ENCODE assay signal across 18 cellular contexts in the genomic region with DNA sequence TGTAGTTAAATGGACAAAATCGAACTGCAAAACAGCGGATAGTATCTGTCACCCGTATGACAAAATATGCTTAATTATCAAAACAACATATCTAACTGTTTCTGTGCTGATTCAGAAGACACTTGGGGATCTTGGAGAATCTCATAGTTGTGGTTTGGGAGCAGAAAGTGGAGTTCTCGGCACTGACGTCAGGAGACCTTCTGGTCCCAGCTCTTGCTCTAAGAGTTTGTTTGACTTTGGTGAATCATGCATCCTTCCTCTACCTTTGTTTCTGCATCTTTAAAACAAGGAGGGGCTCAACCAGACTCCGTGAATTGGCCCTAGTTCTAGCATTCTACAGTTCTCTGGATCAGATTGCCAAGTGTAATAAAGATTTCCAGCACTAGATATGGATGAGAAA. TPM values are rescaled to one million over a fixed set of nuclear protein-coding genes. Genes with fewer than 3 reads are reported as not detected.
DNase-seq lines count a peak whose midpoint lies in the region; ATAC-seq and TF ChIP-seq lines count a peak whose summit lies in the region.
"Had no signal": no experiment of that assay in that cellular context is flagged by ENCODE, and none has a peak within 500 bp of the region (broad histone marks: within the 10 kb centered on the region; RNA-seq: fewer than 3 reads in every experiment).

No MANE protein-coding gene starts in this region.

- no peak overlapping the region for H3K4me3 ChIP-seq in astrocyte of the spinal cord (ENCODE audit: low read depth, low read length)
- H3K4me3 ChIP-seq: BLaER1 treated with 17β-estradiol and CSF1 and Interleukin-3, amounts not matched to agents 10 nM and 100 nM; uterus had no signal

- no peak for ATAC-seq in GM18502 (IDR thresholded peaks at IDR 0.05; ENCODE audit: poor library complexity, unreplicated experiment)
- ATAC-seq: left ventricle myocardium superior had no signal

- DNase-seq in AG20443 (ENCODE audit: low spot score) (peak; percentile 71), LHCN-M2 (ENCODE audit: low read depth) (peak; percentile 29), astrocyte of the spinal cord (ENCODE audit: low read depth, low spot score) (peak; percentile 85), myocyte (ENCODE audit: low read depth) (peak; percentile 12), activated T-cell treated with anti-CD3 and anti-CD28 coated beads for 4 hours (no peak), hypothalamus (lab: John Stamatoyannopoulos, UW) (no peak)
- no peak for DNase-seq in activated CD8-positive, alpha-beta memory T cell treated with anti-CD3 and anti-CD28 coated beads for 24 hours
- DNase-seq: activated effector memory CD4-positive, alpha-beta T cell treated with anti-CD3 and anti-CD28 coated beads, Interleukin-2, amount 50 U/mL, for 16 hours; aorta; DMS153; left ventricle myocardium superior; MM.1S; NCI-H2029 treated with DMSO at 0.1 percent for 48 hours; NCI-H524; uterus had no signal

- no peak for TF ChIP-seq CTCF in astrocyte of the spinal cord (IDR thresholded peaks at IDR 0.05; ENCODE audit: low read depth, low read length)

- in situ Hi-C loops in astrocyte of the spinal cord (cut with HindIII; ENCODE audit: low sequenced_read_pairs): no loop called here

RNA-seq across cellular contexts. Expression of a gene that starts 37.0 kb away (rescaled TPM):
- not detected in 2 replicates for total RNA-seq in LHCN-M2 (2014; rRNA removed)
- not detected for polyA plus RNA-seq in LHCN-M2 (2012)
- total RNA-seq in myocyte: 0.03 and 0.05 TPM in 2 replicates
- not detected for polyA plus RNA-seq in myocyte (2012)
- total RNA-seq: left ventricle myocardium superior, progenitor cell of endocrine pancreas had no signal

Comparison
In these comparisons a context has a peak if more than half of its experiments do, and no peak if none do; other contexts are left out.
1. DNase-seq: peak in AG20443 (single experiment), LHCN-M2 (single experiment), astrocyte of the spinal cord (single experiment) and myocyte (single experiment); none in activated T-cell treated with anti-CD3 and anti-CD28 coated beads for 4 hours (single experiment), activated CD8-positive, alpha-beta memory T cell treated with anti-CD3 and anti-CD28 coated beads for 24 hours (single experiment) and hypothalamus (0 of 51).